In the genomic region with DNA sequence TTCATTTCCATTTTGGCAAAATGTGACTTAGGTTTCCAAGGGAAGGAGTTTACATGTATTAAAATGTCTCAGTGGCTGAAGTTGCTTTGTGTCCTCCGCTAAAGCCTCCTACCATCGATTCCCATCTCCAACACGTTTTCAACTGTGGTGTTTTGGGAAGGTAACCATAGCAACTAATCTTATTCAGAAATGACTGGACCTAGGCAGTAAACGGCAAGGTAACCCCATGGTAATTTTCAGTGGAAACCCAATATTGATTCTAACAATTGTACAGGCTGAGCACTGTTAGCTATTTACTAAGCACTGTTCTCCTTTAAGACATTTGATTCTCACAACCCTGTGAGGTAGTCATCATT, we compare ENCODE assay signal across 18 cellular contexts. TPM values are rescaled to one million over a fixed set of nuclear protein-coding genes. Genes with fewer than 3 reads are reported as not detected.
"Had no signal": no experiment of that assay in that cellular context is flagged by ENCODE, and none has a peak within 500 bp of the region (broad histone marks: within the 10 kb centered on the region; RNA-seq: fewer than 3 reads in every experiment).

No MANE protein-coding gene starts in this region.

- ATAC-seq: stimulated activated naive CD8-positive, alpha-beta T cell treated with anti-CD3 and anti-CD28 coated beads, Interleukin-15, Interleukin-2, amounts not matched to agents 100 U/mL and 50 U/mL, for 24 hours had no signal

- H3K27ac ChIP-seq: left ventricle myocardium inferior, prostate gland, tibial artery had no signal

- H3K4me1 ChIP-seq: prostate gland had no signal

- DNase-seq: activated B cell treated with CpG ODN at 0.5 μM for 24 hours; activated CD4-positive, alpha-beta T cell treated with anti-CD3 and anti-CD28 coated beads for 4 hours; activated CD8-positive, alpha-beta T cell treated with anti-CD3 and anti-CD28 coated beads, Interleukin-2, amount 10 ng/mL, durations not matched to agents 7 days and 5 days; activated naive CD4-positive, alpha-beta T cell treated with anti-CD3 and anti-CD28 coated beads for 36 hours; activated T-cell treated with anti-CD3 and anti-CD28 coated beads, Interleukin-2, amount 50 U/mL, for 4 hours; cerebellar nuclear complex; cortex of kidney; head of caudate nucleus; left ventricle myocardium inferior; right cardiac atrium; stimulated activated CD4-positive, alpha-beta T cell treated with anti-CD3 and anti-CD28 coated beads, Interleukin-2, amount 100 ng/mL, for 24 hours; stimulated activated naive CD8-positive, alpha-beta T cell treated with anti-CD3 and anti-CD28 coated beads, Interleukin-15, Interleukin-2, amounts not matched to agents 100 U/mL and 50 U/mL, for 24 hours; tibial artery had no signal

- FAIRE-seq: frontal cortex, urothelium cell line had no signal

- H3K27me3 ChIP-seq: tibial artery had no signal

- H3K4me3 ChIP-seq: left ventricle myocardium inferior, prostate gland, tibial artery had no signal

- H3K9me3 ChIP-seq: left ventricle myocardium inferior, prostate gland, tibial artery had no signal

- H3K36me3 ChIP-seq: prostate gland had no signal

RNA-seq across cellular contexts. Expression of a gene that starts 36.3 kb away (rescaled TPM):
- total RNA-seq: activated B cell treated with CpG ODN at 0.5 μM for 24 hours, mononuclear cell, skeletal muscle tissue had no signal
